ENCODE assay signal across 11 cellular contexts in genomic region chr22:31680764-31681624, GRCh38. TPM values are rescaled to one million over a fixed set of nuclear protein-coding genes. Genes with fewer than 3 reads are reported as not detected.
DNase-seq lines count a peak whose midpoint lies in the region; ATAC-seq, FAIRE-seq and TF ChIP-seq lines count a peak whose summit lies in the region.
"Had no signal": no experiment of that assay in that cellular context is flagged by ENCODE, and none has a peak within 500 bp of the region (broad histone marks: within the 10 kb centered on the region; RNA-seq: fewer than 3 reads in every experiment).

No MANE protein-coding gene starts in this region.

- no peaks in the 10 kb centered on the region for H3K9me3 Mint-ChIP-seq in osteocyte (ENCODE audit: unreplicated experiment)

- H3K4me1 Mint-ChIP-seq in osteocyte (ENCODE audit: unreplicated experiment), result peaks cover 30% of the 10 kb centered on the region

- no peak overlapping the region for H3K4me3 Mint-ChIP-seq in osteocyte (ENCODE audit: unreplicated experiment)

- DNase-seq in CD1c-positive myeloid dendritic cell (ENCODE audit: extremely low spot score) (peak; percentile 81), RCC 7860 (ENCODE audit: low spot score) (peak; percentile 46), epithelial cell of prostate (ENCODE audit: low read depth, low spot score) (no peak), osteocyte (ENCODE audit: extremely low spot score, unreplicated experiment) (no peak)
- DNase-seq in activated CD4-positive, alpha-beta T cell treated with anti-CD3 and anti-CD28 coated beads, Interleukin-2, amount 50 U/mL, for 1 hour, result no peak
- DNase-seq: Caco-2, NCI-H226 had no signal

- no peak for TF ChIP-seq CTCF in osteocyte (IDR thresholded peaks at IDR 0.05)

- ATAC-seq in GM21515 (IDR thresholded peaks at IDR 0.05; ENCODE audit: unreplicated experiment), result no peak
- ATAC-seq in HG02981 (IDR thresholded peaks at IDR 0.05; ENCODE audit: unreplicated experiment), result no peak
- no peak for ATAC-seq in GM19351 (IDR thresholded peaks at IDR 0.05; ENCODE audit: unreplicated experiment)

- peak; percentile 42 for FAIRE-seq in RCC 7860 (lab: Jason Lieb, UNC)
- FAIRE-seq: GM18507 had no signal

- H3K27ac ChIP-seq in epithelial cell of prostate, result peak overlapping the region; percentile 64

- peak overlapping the region; percentile 57 for H3K27ac Mint-ChIP-seq in osteocyte (ENCODE audit: unreplicated experiment)

- no peaks in the 10 kb centered on the region for H3K27me3 Mint-ChIP-seq in osteocyte (ENCODE audit: unreplicated experiment)

- H3K36me3 Mint-ChIP-seq in osteocyte (ENCODE audit: unreplicated experiment), result peaks cover 18% of the 10 kb centered on the region

RNA-seq across cellular contexts. Expression of gene PISD, which starts 19.0 kb away (rescaled TPM):
- 32.9 and 36.2 TPM in 2 replicates for total RNA-seq in osteocyte

Comparison
In these comparisons a context has a peak if more than half of its experiments do, and no peak if none do; other contexts are left out.
1. DNase-seq: peak in CD1c-positive myeloid dendritic cell (single experiment) and RCC 7860 (single experiment); none in epithelial cell of prostate (single experiment), osteocyte (single experiment) and activated CD4-positive, alpha-beta T cell treated with anti-CD3 and anti-CD28 coated beads, Interleukin-2, amount 50 U/mL, for 1 hour (single experiment).